In the genomic region with DNA sequence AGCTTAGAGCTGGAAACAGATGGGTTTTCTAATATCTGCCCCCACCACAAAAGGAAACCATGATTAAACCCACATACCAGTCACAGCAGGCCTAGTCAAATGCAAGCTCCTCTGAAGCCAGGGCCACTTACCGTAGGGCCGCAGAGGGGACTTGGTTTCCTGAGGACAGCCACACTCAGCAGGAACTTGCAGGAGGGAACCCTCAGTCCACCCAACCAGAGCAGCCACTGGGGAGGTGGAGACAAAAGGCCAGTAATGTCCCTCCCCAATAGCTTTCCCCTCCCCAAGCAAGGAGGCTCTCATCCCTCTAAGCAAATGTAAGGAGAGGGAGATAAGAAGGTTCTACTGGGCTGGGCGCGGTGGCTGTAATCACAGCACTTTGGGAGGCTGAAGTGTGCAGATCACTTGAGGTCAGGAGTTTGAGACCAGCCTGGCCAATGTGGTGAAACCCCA, we compare ENCODE assay signal across 19 cellular contexts.
A peak's percentile ranks its signal among the peaks of the same experiment; 100 is the strongest.
DNase-seq lines count a peak whose midpoint lies in the region; ATAC-seq and TF ChIP-seq lines count a peak whose summit lies in the region.
"Had no signal": no experiment of that assay in that cellular context is flagged by ENCODE, and none has a peak within 500 bp of the region (broad histone marks: within the 10 kb centered on the region; RNA-seq: fewer than 3 reads in every experiment).

No MANE protein-coding gene starts in this region.

- no peak overlapping the region for H3K4me3 Mint-ChIP-seq in activated CD8-positive, alpha-beta memory T cell treated with anti-CD3 and anti-CD28 coated beads, Interleukin-2, amount 10 ng/mL, durations not matched to agents 7 days and 5 days
- H3K4me3 Mint-ChIP-seq in activated naive CD8-positive, alpha-beta T cell treated with anti-CD3 and anti-CD28 coated beads, Interleukin-2, amount 50 U/mL, for 24 hours: peak overlapping the region; percentile 19
- H3K4me3 Mint-ChIP-seq: activated CD4-positive, alpha-beta T cell treated with anti-CD3 and anti-CD28 coated beads, Interleukin-2, amount 10 ng/mL, durations not matched to agents 24 days and 14 days; CD8-positive, alpha-beta T cell; naive thymus-derived CD8-positive, alpha-beta T cell; T-helper 1 cell treated with Interleukin-12 subunit alpha and Interleukin-12 subunit beta and Interleukin-4 antibody, amounts not matched to agents 30 μg/mL and 1 μg/mL, for 36 hours had no signal

- peak; percentile 59 for DNase-seq in activated CD8-positive, alpha-beta memory T cell treated with anti-CD3 and anti-CD28 coated beads, Interleukin-2, amount 10 ng/mL, durations not matched to agents 7 days and 5 days
- no peak for DNase-seq in activated CD8-positive, alpha-beta memory T cell treated with anti-CD3 and anti-CD28 coated beads, Interleukin-2, amount 50 U/mL, for 4 hours
- DNase-seq in MV-4-11 (lab: John Stamatoyannopoulos, UW) (peak; percentile 33), neuronal stem cell (ENCODE audit: low spot score) (no peak), caudate nucleus (lab: John Stamatoyannopoulos, UW) (no peak), lower lobe of right lung (no peak)
- peak; percentile 41 for DNase-seq in activated naive CD8-positive, alpha-beta T cell treated with anti-CD3 and anti-CD28 coated beads, Interleukin-2, amount 50 U/mL, for 24 hours
- DNase-seq: 8988T; activated CD4-positive, alpha-beta T cell treated with anti-CD3 and anti-CD28 coated beads, Interleukin-2, amount 10 ng/mL, durations not matched to agents 24 days and 14 days; activated effector memory CD4-positive, alpha-beta T cell treated with Interleukin-2 at 50 U/mL for 16 hours; dorsolateral prefrontal cortex; hippocampal formation; MM.1S; naive thymus-derived CD8-positive, alpha-beta T cell; NCI-H2081 had no signal

- peak; percentile 27 for ATAC-seq in activated CD8-positive, alpha-beta memory T cell treated with anti-CD3 and anti-CD28 coated beads, Interleukin-2, amount 10 ng/mL, durations not matched to agents 7 days and 5 days
- ATAC-seq in activated naive CD8-positive, alpha-beta T cell treated with anti-CD3 and anti-CD28 coated beads, Interleukin-2, amount 50 U/mL, for 24 hours: peak; percentile 22
- ATAC-seq in GM19395 (IDR thresholded peaks at IDR 0.05; ENCODE audit: unreplicated experiment) (no peak), lower lobe of right lung (no peak)
- ATAC-seq: CD8-positive, alpha-beta T cell; naive thymus-derived CD8-positive, alpha-beta T cell had no signal

- no peak overlapping the region for H4K8ac ChIP-seq in neuronal stem cell (ENCODE audit: low read depth, low read length)

- no peak overlapping the region for H2BK5ac ChIP-seq in neuronal stem cell (ENCODE audit: low read length)

- H3K9me3 Mint-ChIP-seq in activated CD8-positive, alpha-beta memory T cell treated with anti-CD3 and anti-CD28 coated beads, Interleukin-2, amount 10 ng/mL, durations not matched to agents 7 days and 5 days (ENCODE audit: low read depth): no peaks in the 10 kb centered on the region
- H3K9me3 Mint-ChIP-seq in activated naive CD8-positive, alpha-beta T cell treated with anti-CD3 and anti-CD28 coated beads, Interleukin-2, amount 50 U/mL, for 24 hours: peaks cover 4% of the 10 kb centered on the region
- H3K9me3 Mint-ChIP-seq: activated CD4-positive, alpha-beta T cell treated with anti-CD3 and anti-CD28 coated beads, Interleukin-2, amount 10 ng/mL, durations not matched to agents 24 days and 14 days; CD8-positive, alpha-beta T cell; T-helper 1 cell treated with Interleukin-12 subunit alpha and Interleukin-12 subunit beta and Interleukin-4 antibody, amounts not matched to agents 30 μg/mL and 1 μg/mL, for 36 hours had no signal

- CTCF ChIA-PET in activated CD8-positive, alpha-beta memory T cell treated with anti-CD3 and anti-CD28 coated beads, Interleukin-2, amount 10 ng/mL, durations not matched to agents 7 days and 5 days (lab: Charles Lee): interaction anchor here (0.9 to 1.6 kb wide), 2 partner anchors 13 to 15 kb away, joined by 4 to 6 read pairs; no protein-coding TSS in a partner anchor

- H3K36me3 ChIP-seq in neuronal stem cell (replicated peaks in 1 of 2; ENCODE audit: control insufficient read depth in 2 of 2, insufficient read depth in 2 of 2, low read length in 2 of 2) (no peaks in the 10 kb centered on the region), lower lobe of right lung (no peaks in the 10 kb centered on the region)

- H3K36me3 Mint-ChIP-seq in activated CD8-positive, alpha-beta memory T cell treated with anti-CD3 and anti-CD28 coated beads, Interleukin-2, amount 10 ng/mL, durations not matched to agents 7 days and 5 days: no peaks in the 10 kb centered on the region
- H3K36me3 Mint-ChIP-seq in activated naive CD8-positive, alpha-beta T cell treated with anti-CD3 and anti-CD28 coated beads, Interleukin-2, amount 50 U/mL, for 24 hours (ENCODE audit: low read depth): peaks cover 2% of the 10 kb centered on the region
- H3K36me3 Mint-ChIP-seq: CD8-positive, alpha-beta T cell; naive thymus-derived CD8-positive, alpha-beta T cell had no signal

- WGBS in neuronal stem cell (ENCODE audit: extremely low coverage in 2 of 2, insufficient read length in 2 of 2, insufficient replicate concordance in 1 of 2), 2 donors: no CpG with 5 or more reads among the region's 4 CpGs

- no peak overlapping the region for H3K4me2 ChIP-seq in neuronal stem cell (ENCODE audit: insufficient read depth, low read length, poor library complexity, severe bottlenecking)

- no peak overlapping the region for H3K9ac ChIP-seq in neuronal stem cell (ENCODE audit: low read depth, low read length, poor library complexity)

- H3K79me1 ChIP-seq in neuronal stem cell (ENCODE audit: low read depth, low read length): no peaks in the 10 kb centered on the region

- H3K4me1 ChIP-seq in neuronal stem cell (ENCODE audit: control insufficient read depth in 2 of 2, insufficient read depth in 1 of 2, low read depth in 1 of 2, low read length in 2 of 2) (peaks cover 13 to 14% of the 10 kb centered on the region in 2 donors), lower lobe of right lung (peaks cover 8% of the 10 kb centered on the region)

- H2AK5ac ChIP-seq in neuronal stem cell (ENCODE audit: low read depth, low read length): no peak overlapping the region

- no peak for TF ChIP-seq CTCF in lower lobe of right lung (IDR thresholded peaks at IDR 0.05)

- H4K91ac ChIP-seq in neuronal stem cell (ENCODE audit: low read depth, low read length, poor library complexity): no peak overlapping the region

- no peak overlapping the region for H3K18ac ChIP-seq in neuronal stem cell (ENCODE audit: low read length)

- no peaks in the 10 kb centered on the region for H3K27me3 Mint-ChIP-seq in activated CD8-positive, alpha-beta memory T cell treated with anti-CD3 and anti-CD28 coated beads, Interleukin-2, amount 10 ng/mL, durations not matched to agents 7 days and 5 days
- H3K27me3 Mint-ChIP-seq in activated naive CD8-positive, alpha-beta T cell treated with anti-CD3 and anti-CD28 coated beads, Interleukin-2, amount 50 U/mL, for 24 hours: no peaks in the 10 kb centered on the region
- H3K27me3 Mint-ChIP-seq: activated CD4-positive, alpha-beta T cell treated with anti-CD3 and anti-CD28 coated beads, Interleukin-2, amount 10 ng/mL, durations not matched to agents 24 days and 14 days; naive thymus-derived CD8-positive, alpha-beta T cell had no signal

- H2AFZ ChIP-seq in neuronal stem cell (ENCODE audit: low read length): peak overlapping the region; percentile 6

- no peak overlapping the region for H3K27ac Mint-ChIP-seq in activated CD8-positive, alpha-beta memory T cell treated with anti-CD3 and anti-CD28 coated beads, Interleukin-2, amount 10 ng/mL, durations not matched to agents 7 days and 5 days
- H3K27ac Mint-ChIP-seq in activated naive CD8-positive, alpha-beta T cell treated with anti-CD3 and anti-CD28 coated beads, Interleukin-2, amount 50 U/mL, for 24 hours: peak overlapping the region; percentile 79
- H3K27ac Mint-ChIP-seq: CD8-positive, alpha-beta T cell; T-helper 1 cell treated with Interleukin-12 subunit alpha and Interleukin-12 subunit beta and Interleukin-4 antibody, amounts not matched to agents 30 μg/mL and 1 μg/mL, for 36 hours had no signal

- intact Hi-C loops in lower lobe of right lung (cut with DNase I): no loop called here

- H3K4ac ChIP-seq in neuronal stem cell (ENCODE audit: low read length): no peak overlapping the region

- H3K27ac ChIP-seq in neuronal stem cell (replicated peaks; ENCODE audit: low read length): no peak overlapping the region
- no peak overlapping the region for H3K27ac ChIP-seq in caudate nucleus (ENCODE audit: low read depth, low read length)
- no peak overlapping the region for H3K27ac ChIP-seq in lower lobe of right lung
- H3K27ac ChIP-seq: dorsolateral prefrontal cortex had no signal

- H3K27me3 ChIP-seq in neuronal stem cell (ENCODE audit: control insufficient read depth in 3 of 3, insufficient read depth in 3 of 3, low read depth in 1 of 3, low read length in 3 of 3): no peaks in the 10 kb centered on the region
- no peaks in the 10 kb centered on the region for H3K27me3 ChIP-seq in lower lobe of right lung (ENCODE audit: low read depth)

- no peak overlapping the region for H2BK15ac ChIP-seq in neuronal stem cell (ENCODE audit: low read length)

- H2BK12ac ChIP-seq in neuronal stem cell (ENCODE audit: low read length): no peak overlapping the region

- no peak overlapping the region for H3K23ac ChIP-seq in neuronal stem cell (ENCODE audit: low read depth, low read length, poor library complexity)

- H3K9me3 ChIP-seq in neuronal stem cell (replicated peaks in 1 of 2; ENCODE audit: control insufficient read depth in 2 of 2, insufficient read depth in 1 of 2, low read depth in 1 of 2, low read length in 2 of 2) (no peaks in the 10 kb centered on the region), lower lobe of right lung (no peaks in the 10 kb centered on the region)

- peaks cover 51% of the 10 kb centered on the region for H3K4me1 Mint-ChIP-seq in activated CD8-positive, alpha-beta memory T cell treated with anti-CD3 and anti-CD28 coated beads, Interleukin-2, amount 10 ng/mL, durations not matched to agents 7 days and 5 days
- H3K4me1 Mint-ChIP-seq in activated naive CD8-positive, alpha-beta T cell treated with anti-CD3 and anti-CD28 coated beads, Interleukin-2, amount 50 U/mL, for 24 hours: peaks cover 71% of the 10 kb centered on the region

- no peak overlapping the region for H2BK120ac ChIP-seq in neuronal stem cell (ENCODE audit: low read depth, low read length)

- H3K4me3 ChIP-seq in neuronal stem cell (ENCODE audit: low read length in 2 of 2): no peak overlapping the region
- H3K4me3 ChIP-seq in lower lobe of right lung: no peak overlapping the region
- H3K4me3 ChIP-seq: dorsolateral prefrontal cortex, lung had no signal

- H3K14ac ChIP-seq in neuronal stem cell (ENCODE audit: low read length): no peak overlapping the region

Comparison
In these comparisons a context has a peak if more than half of its experiments do, and no peak if none do; other contexts are left out.
1. DNase-seq: peak in activated CD8-positive, alpha-beta memory T cell treated with anti-CD3 and anti-CD28 coated beads, Interleukin-2, amount 10 ng/mL, durations not matched to agents 7 days and 5 days (single experiment), MV-4-11 (single experiment) and activated naive CD8-positive, alpha-beta T cell treated with anti-CD3 and anti-CD28 coated beads, Interleukin-2, amount 50 U/mL, for 24 hours (single experiment); none in activated CD8-positive, alpha-beta memory T cell treated with anti-CD3 and anti-CD28 coated beads, Interleukin-2, amount 50 U/mL, for 4 hours (single experiment), neuronal stem cell (single experiment), caudate nucleus (0 of 61) and lower lobe of right lung (single experiment).
2. ATAC-seq: peak in activated CD8-positive, alpha-beta memory T cell treated with anti-CD3 and anti-CD28 coated beads, Interleukin-2, amount 10 ng/mL, durations not matched to agents 7 days and 5 days (single experiment) and activated naive CD8-positive, alpha-beta T cell treated with anti-CD3 and anti-CD28 coated beads, Interleukin-2, amount 50 U/mL, for 24 hours (single experiment); none in GM19395 (single experiment) and lower lobe of right lung (0 of 2).